8 cellular contexts compared by ENCODE assay signal in genomic region chr2:238370482-238371372, GRCh38. TPM values are rescaled to one million over a fixed set of nuclear protein-coding genes. Genes with fewer than 3 reads are reported as not detected.
DNase-seq lines count a peak whose midpoint lies in the region; ATAC-seq, FAIRE-seq and TF ChIP-seq lines count a peak whose summit lies in the region.

No MANE protein-coding gene starts in this region.

- ATAC-seq in omental fat pad (ENCODE audit: low FRiP score) = peak; percentile 90
- peak; percentile 98 for ATAC-seq in upper lobe of right lung

- no peaks in the 10 kb centered on the region for H3K27me3 ChIP-seq in esophagus squamous epithelium
- no peaks in the 10 kb centered on the region for H3K27me3 ChIP-seq in upper lobe of right lung

- intact Hi-C loops in esophagus squamous epithelium (cut with DNase I) (no loop called here), upper lobe of right lung (cut with DNase I) (no loop called here)

- WGBS in esophagus squamous epithelium, 2 donors = 35 to 44% methylated on average over 15 of the region's 15 CpGs

- TF ChIP-seq POLR2A in esophagus squamous epithelium (IDR thresholded peaks at IDR 0.05) = no peak

- peak overlapping the region in 1 of 4 donors; percentile 13 for H3K27ac ChIP-seq in esophagus squamous epithelium
- no peak overlapping the region for H3K27ac ChIP-seq in upper lobe of right lung

- peak; percentile 75 for FAIRE-seq in GM18507 (lab: Jason Lieb, UNC)

- DNase-seq in AG09319 (ENCODE audit: extremely low read depth, low read depth) (peak; percentile 35), GM18507 (ENCODE audit: extremely low spot score, insufficient read length, low read depth) (no peak), NCI-H510A treated with DMSO at 0.1 percent for 48 hours (lab: John Stamatoyannopoulos, UW) (peak; percentile 79), esophagus squamous epithelium (lab: John Stamatoyannopoulos, UW) (no peak), omental fat pad (ENCODE audit: low spot score) (peak; percentile 45), upper lobe of right lung (peak; percentile 69), islet precursor cell (no peak)
- peak; percentile 25 to 30 for DNase-seq in activated CD8-positive, alpha-beta memory T cell treated with anti-CD3 and anti-CD28 coated beads for 4 hours (ENCODE audit: low read depth in 2 of 2)

- H3K4me3 ChIP-seq in esophagus squamous epithelium = no peak overlapping the region
- H3K4me3 ChIP-seq in upper lobe of right lung = no peak overlapping the region

- peaks cover 0 to 14% (median 0%) of the 10 kb centered on the region in 3 donors for H3K4me1 ChIP-seq in esophagus squamous epithelium
- H3K4me1 ChIP-seq in upper lobe of right lung = no peaks in the 10 kb centered on the region

- H3K9me3 ChIP-seq in esophagus squamous epithelium = no peaks in the 10 kb centered on the region
- H3K9me3 ChIP-seq in upper lobe of right lung = no peaks in the 10 kb centered on the region

- H3K36me3 ChIP-seq in esophagus squamous epithelium = no peaks in the 10 kb centered on the region
- no peaks in the 10 kb centered on the region for H3K36me3 ChIP-seq in upper lobe of right lung

- TF ChIP-seq CTCF in AG09319 (IDR thresholded peaks at IDR 0.05; ENCODE audit: low read depth, low read length) = peak; percentile 93
- peak; percentile 52 to 81 (median 72) for TF ChIP-seq CTCF in esophagus squamous epithelium (IDR thresholded peaks at IDR 0.05)
- peak in 1 of 3 donors; percentile 8 for TF ChIP-seq CTCF in omental fat pad (IDR thresholded peaks at IDR 0.05)
- TF ChIP-seq CTCF in upper lobe of right lung (IDR thresholded peaks at IDR 0.05) = peak; percentile 78

RNA-seq across cellular contexts. Expression of gene TRAF3IP1, which starts 50.4 kb away (rescaled TPM):
- total RNA-seq in esophagus squamous epithelium (10 to 100 TPM in 1 of 4 donors, 1 to 10 TPM in 3; 5.4 to 13.5 (median 9.8) TPM), omental fat pad (10 to 100 TPM in 3 of 4 donors, 1 to 10 TPM in 1; 8.4 to 15.9 (median 12.5) TPM), upper lobe of right lung (20.8 TPM)

RNA-seq across cellular contexts. Expression of gene ASB1, which starts 56.0 kb away (rescaled TPM):
- total RNA-seq in esophagus squamous epithelium (10 to 100 TPM in 1 of 4 donors, 1 to 10 TPM in 3; 3.9 to 17.7 (median 8.9) TPM), omental fat pad (10 to 100 TPM; 12.9 to 23.4 (median 14.4) TPM), upper lobe of right lung (26.6 TPM)

Comparison
In these comparisons a context has a peak if more than half of its experiments do, and no peak if none do; other contexts are left out.
1. DNase-seq: peak in AG09319 (single experiment), NCI-H510A treated with DMSO at 0.1 percent for 48 hours (single experiment), activated CD8-positive, alpha-beta memory T cell treated with anti-CD3 and anti-CD28 coated beads for 4 hours (2 of 2), omental fat pad (single experiment) and upper lobe of right lung (single experiment); none in GM18507 (single experiment), esophagus squamous epithelium (single experiment) and islet precursor cell (single experiment).